In genomic region chr1:7985851-7986612, GRCh38 we compare ENCODE assay signal across 27 cellular contexts. TPM values are rescaled to one million over a fixed set of nuclear protein-coding genes. Genes with fewer than 3 reads are reported as not detected.
A peak's percentile ranks its signal among the peaks of the same experiment; 100 is the strongest.
DNase-seq lines count a peak whose midpoint lies in the region; ATAC-seq, FAIRE-seq and TF ChIP-seq lines count a peak whose summit lies in the region.
"Had no signal": no experiment of that assay in that cellular context is flagged by ENCODE, and none has a peak within 500 bp of the region (broad histone marks: within the 10 kb centered on the region; RNA-seq: fewer than 3 reads in every experiment).

No MANE protein-coding gene starts in this region.

- no peak overlapping the region for H3K4ac ChIP-seq in H1 (replicated peaks; ENCODE audit: insufficient read length, low read depth, low read length)

- no peaks in the 10 kb centered on the region for H3K27me3 Mint-ChIP-seq in activated naive CD4-positive, alpha-beta T cell treated with anti-CD3 and anti-CD28 coated beads, Interleukin-2, amount 10 ng/mL, durations not matched to agents 7 days and 5 days
- H3K27me3 Mint-ChIP-seq: activated naive CD4-positive, alpha-beta T cell treated with anti-CD3 and anti-CD28 coated beads, Interleukin-2, amount 50 U/mL, for 24 hours had no signal

- H3K4me3 ChIP-seq in Panc1 (ENCODE audit: low read depth in 2 of 2, low read length in 2 of 2) (no peak overlapping the region), H1 (ENCODE audit: extremely low read depth in 1 of 4, insufficient read depth in 2 of 4, low read depth in 3 of 4, low read length in 4 of 4) (no peak overlapping the region), psoas muscle (no peak overlapping the region)
- no peak overlapping the region for H3K4me3 ChIP-seq in effector memory CD4-positive, alpha-beta T cell (ENCODE audit: insufficient read depth, low read depth, low read length, poor library complexity, severe bottlenecking)
- H3K4me3 ChIP-seq: BLaER1, ovary, right atrium auricular region, thoracic aorta had no signal

- H4K20me1 ChIP-seq in H1 (replicated peaks in 1 of 2; ENCODE audit: control insufficient read depth in 1 of 2, insufficient read depth in 2 of 2, low read length in 2 of 2) = peaks cover 0 to 6% of the 10 kb centered on the region in 2 experiments

- FAIRE-seq in H1 (lab: Jason Lieb, UNC) = no peak
- FAIRE-seq: GM12892 had no signal

- H3K23ac ChIP-seq in H1 (ENCODE audit: insufficient read length) = no peak overlapping the region

- H3K27me3 ChIP-seq in Panc1 (ENCODE audit: control insufficient read depth, insufficient read depth, low read length) (no peaks in the 10 kb centered on the region), H1 (replicated peaks in 1 of 4; ENCODE audit: control insufficient read depth in 3 of 4, extremely low read depth in 1 of 4, insufficient read depth in 3 of 4, low read length in 3 of 4) (no peaks in the 10 kb centered on the region), psoas muscle (ENCODE audit: insufficient read depth in 3 of 3, low read length in 2 of 3) (no peaks in the 10 kb centered on the region)
- no peaks in the 10 kb centered on the region for H3K27me3 ChIP-seq in effector memory CD4-positive, alpha-beta T cell (replicated peaks; ENCODE audit: control insufficient read depth, insufficient read depth, low read length, poor library complexity, severe bottlenecking)
- H3K27me3 ChIP-seq: BLaER1, ovary, right atrium auricular region had no signal

- no TSS peak for BruUV-seq in Panc1 (replicated peaks; lab: Mats Ljungman, UMichigan)

- H3K18ac ChIP-seq in H1 (ENCODE audit: extremely low read depth, low read length) = no peak overlapping the region

- H3K36me3 ChIP-seq in Panc1 (ENCODE audit: control insufficient read depth, insufficient read depth, low read length) = peaks cover 19% of the 10 kb centered on the region
- H3K36me3 ChIP-seq in H1 (ENCODE audit: control insufficient read depth in 2 of 4, insufficient read depth in 4 of 4, low read length in 3 of 4) = peaks cover 13 to 50% (median 29%) of the 10 kb centered on the region in 4 experiments
- peaks cover 4 to 53% of the 10 kb centered on the region in 2 donors for H3K36me3 ChIP-seq in psoas muscle (ENCODE audit: insufficient read depth in 1 of 2, low read depth in 1 of 2)
- peaks cover 42% of the 10 kb centered on the region for H3K36me3 ChIP-seq in effector memory CD4-positive, alpha-beta T cell (ENCODE audit: control insufficient read depth, insufficient read depth, low read length)
- H3K36me3 ChIP-seq: ovary had no signal

- TF ChIP-seq EP300 in H1 (IDR thresholded peaks at IDR 0.05; ENCODE audit: borderline replicate concordance in 1 of 2, low read depth in 2 of 2, low read length in 2 of 2) = no peak

- no peak overlapping the region for H2BK120ac ChIP-seq in H1 (replicated peaks; ENCODE audit: low read depth, low read length)

- intact Hi-C loops in Panc1 (cut with micrococcal nuclease; ENCODE audit: unreplicated experiment) = no loop called here
- intact Hi-C loops in psoas muscle (cut with DNase I) = no loop called here

- H3K27ac ChIP-seq in Panc1 (ENCODE audit: low read length) (peak overlapping the region; percentile 51), H1 (ENCODE audit: low read depth, low read length) (no peak overlapping the region), psoas muscle (peak overlapping the region; percentile 55)
- no peak overlapping the region for H3K27ac ChIP-seq in effector memory CD4-positive, alpha-beta T cell (ENCODE audit: insufficient read depth, low read length, poor library complexity, severe bottlenecking)
- H3K27ac ChIP-seq: BLaER1, right atrium auricular region, thoracic aorta had no signal

- H3K23me2 ChIP-seq in H1 (ENCODE audit: low read depth, low read length) = peaks cover 7% of the 10 kb centered on the region; the same call in 1 of the 2 replicates

- no peak overlapping the region for H2AK5ac ChIP-seq in H1 (ENCODE audit: low read depth, low read length)

- POLR2A ChIA-PET in Panc1 (lab: Charles Lee) (interaction anchor here (0.6 to 0.7 kb wide), 3 partner anchors 135 to 216 kb away, joined by 3 read pairs; no protein-coding TSS in a partner anchor), H1 (lab: Charles Lee; ENCODE audit: partially characterized antibody) (interaction anchor here (1.3 to 1.4 kb wide), 3 partner anchors 13 to 26 kb away, joined by 3 to 4 read pairs (median 4); no protein-coding TSS in a partner anchor)

- no peak overlapping the region for H3K14ac ChIP-seq in H1 (ENCODE audit: insufficient read length)

- H2BK15ac ChIP-seq in H1 (ENCODE audit: low read length) = no peak overlapping the region

- 89% methylated on average over 15 of the region's 15 CpGs; no CpG with 5 or more reads in 1 of the 2 experiments for WGBS in H1 (ENCODE audit: extremely low coverage in 1 of 2, insufficient coverage in 1 of 2, insufficient read length in 1 of 2, insufficient replicate concordance in 2 of 2, low coverage in 1 of 2, low lambda C conversion rate in 2 of 2, missing lambda C conversion rate in 1 of 2), 2 experiments
- WGBS in psoas muscle, 3 donors = 50 to 65% (median 53%) methylated on average over 15 of the region's 15 CpGs

- peaks cover 38% of the 10 kb centered on the region for H3K36me3 Mint-ChIP-seq in activated naive CD4-positive, alpha-beta T cell treated with anti-CD3 and anti-CD28 coated beads, Interleukin-2, amount 10 ng/mL, durations not matched to agents 7 days and 5 days

- no peak overlapping the region for H2BK5ac ChIP-seq in H1 (ENCODE audit: low read depth, low read length)

- peaks cover 4% of the 10 kb centered on the region for H3K4me1 Mint-ChIP-seq in activated naive CD4-positive, alpha-beta T cell treated with anti-CD3 and anti-CD28 coated beads, Interleukin-2, amount 10 ng/mL, durations not matched to agents 7 days and 5 days

- no peak overlapping the region for H4K5ac ChIP-seq in H1 (ENCODE audit: insufficient read length, low read depth, low read length)

- no peak overlapping the region for H3K4me3 Mint-ChIP-seq in activated naive CD4-positive, alpha-beta T cell treated with anti-CD3 and anti-CD28 coated beads, Interleukin-2, amount 10 ng/mL, durations not matched to agents 7 days and 5 days
- H3K4me3 Mint-ChIP-seq: activated naive CD4-positive, alpha-beta T cell treated with anti-CD3 and anti-CD28 coated beads, Interleukin-2, amount 50 U/mL, for 24 hours had no signal

- peak overlapping the region; percentile 39 for H3K27ac Mint-ChIP-seq in activated naive CD4-positive, alpha-beta T cell treated with anti-CD3 and anti-CD28 coated beads, Interleukin-2, amount 10 ng/mL, durations not matched to agents 7 days and 5 days

- H2BK12ac ChIP-seq in H1 (ENCODE audit: low read depth, low read length) = no peak overlapping the region

- no peaks in the 10 kb centered on the region for H3K79me2 ChIP-seq in H1 (ENCODE audit: control insufficient read depth in 1 of 2, insufficient read depth in 2 of 2, low read length in 2 of 2)

- H3K9me3 ChIP-seq in Panc1 (ENCODE audit: control insufficient read depth, insufficient read depth, low read depth, low read length) (no peaks in the 10 kb centered on the region), H1 (ENCODE audit: insufficient read depth in 2 of 2, low read depth in 1 of 2, low read length in 1 of 2) (no peaks in the 10 kb centered on the region), psoas muscle (no peaks in the 10 kb centered on the region)
- no peaks in the 10 kb centered on the region for H3K9me3 ChIP-seq in effector memory CD4-positive, alpha-beta T cell (ENCODE audit: control insufficient read depth, low read length)
- H3K9me3 ChIP-seq: BLaER1, Caco-2, ovary, right atrium auricular region, thoracic aorta had no signal

- no peak overlapping the region for H3K56ac ChIP-seq in H1 (replicated peaks; ENCODE audit: insufficient read length, low read depth, low read length)

- no peak overlapping the region for H4K8ac ChIP-seq in H1 (ENCODE audit: extremely low read depth, insufficient read depth, low read length)

- no peak overlapping the region for H4K91ac ChIP-seq in H1 (replicated peaks; ENCODE audit: insufficient read length, low read length)

- no peak for DNase-seq in activated naive CD4-positive, alpha-beta T cell treated with anti-CD3 and anti-CD28 coated beads, Interleukin-2, amount 10 ng/mL, durations not matched to agents 7 days and 5 days
- no peak for DNase-seq in activated naive CD4-positive, alpha-beta T cell (lab: John Stamatoyannopoulos, UW)
- DNase-seq in Panc1 (ENCODE audit: low read depth, low spot score) (no peak), H1 (ENCODE audit: low read depth in 1 of 2, low spot score in 2 of 2) (no peak), psoas muscle (no peak)
- no peak for DNase-seq in stimulated activated naive CD4-positive, alpha-beta T cell (lab: John Stamatoyannopoulos, UW)
- no peak for DNase-seq in effector memory CD4-positive, alpha-beta T cell
- DNase-seq: activated CD4-positive, CD25-positive, alpha-beta regulatory T cell; activated T-cell treated with anti-CD3 and anti-CD28 coated beads, Interleukin-2, amount 50 U/mL, for 48 hours; Caco-2; DND-41; foreskin fibroblast; NCI-H1417 treated with DMSO at 0.1 percent for 48 hours; NCI-H2081 treated with DMSO at 0.1 percent for 48 hours; NCI-H446; ovary; stimulated activated CD4-positive, alpha-beta T cell treated with anti-CD3 and anti-CD28 coated beads, Interleukin-4, amount 100 ng/mL, for 1 hour; stimulated activated naive CD4-positive, alpha-beta T cell treated with Interleukin-2 at 50 U/mL for 16 hours had no signal

- no peak for TF ChIP-seq POLR2A in H1 (IDR thresholded peaks at IDR 0.05; ENCODE audit: control extremely low read depth in 1 of 2, low read depth in 2 of 2, low read length in 2 of 2)

- H3K4me2 ChIP-seq in H1 (ENCODE audit: insufficient read depth in 1 of 2, low read depth in 2 of 2, low read length in 2 of 2) = no peak overlapping the region
- H3K4me2 ChIP-seq: BLaER1 had no signal

- no peak overlapping the region for H2AFZ ChIP-seq in H1 (ENCODE audit: low read length)

- in situ Hi-C loops in Panc1 (cut with HindIII; ENCODE audit: low pct_unique_long_range_greater_than_20kb, low sequenced_read_pairs) = no loop called here

- no peak overlapping the region for H2BK20ac ChIP-seq in H1 (ENCODE audit: low read length)

- H3K79me1 ChIP-seq in H1 (ENCODE audit: low read depth, low read length) = peaks cover 8% of the 10 kb centered on the region; the same call in 1 of the 2 replicates

- no peak overlapping the region for H3K9ac ChIP-seq in H1 (replicated peaks in 1 of 4; ENCODE audit: extremely low read depth in 1 of 4, low read depth in 3 of 4, low read length in 3 of 4)
- H3K9ac ChIP-seq: BLaER1 had no signal

- ATAC-seq in Panc1 (no peak), psoas muscle (peak; percentile 20 to 72 (median 44)), GM19467 (IDR thresholded peaks at IDR 0.05; ENCODE audit: unreplicated experiment) (no peak)
- ATAC-seq: Right ventricle myocardium inferior had no signal

- H3K4me1 ChIP-seq in Panc1 (ENCODE audit: control insufficient read depth, insufficient read depth, low read length) (peaks cover 16% of the 10 kb centered on the region), H1 (replicated peaks in 1 of 4; ENCODE audit: control insufficient read depth in 3 of 4, insufficient read depth in 4 of 4, low read length in 3 of 4) (peaks cover 0 to 3% (median 1%) of the 10 kb centered on the region in 4 experiments; a peak in 1 of 7 replicates), psoas muscle (peaks cover 15% of the 10 kb centered on the region)
- H3K4me1 ChIP-seq in effector memory CD4-positive, alpha-beta T cell (ENCODE audit: control insufficient read depth, insufficient read depth, low read length, poor library complexity, severe bottlenecking) = peaks cover 3% of the 10 kb centered on the region

- TF ChIP-seq CTCF in Panc1 (IDR thresholded peaks at IDR 0.05) = no peak
- no peak for TF ChIP-seq CTCF in H1 (IDR thresholded peaks at IDR 0.05; ENCODE audit: control extremely low read depth in 1 of 3, insufficient read depth in 1 of 3, low read depth in 1 of 3, low read length in 3 of 3)
- no peak for TF ChIP-seq CTCF in psoas muscle (IDR thresholded peaks at IDR 0.05)

- H3K9me3 Mint-ChIP-seq in activated naive CD4-positive, alpha-beta T cell treated with anti-CD3 and anti-CD28 coated beads, Interleukin-2, amount 10 ng/mL, durations not matched to agents 7 days and 5 days = no peaks in the 10 kb centered on the region
- H3K9me3 Mint-ChIP-seq: activated naive CD4-positive, alpha-beta T cell treated with anti-CD3 and anti-CD28 coated beads, Interleukin-2, amount 50 U/mL, for 24 hours had no signal

- TF ChIP-seq RAD21 in H1 (IDR thresholded peaks at IDR 0.05 in 1 of 2, conservative IDR thresholded peaks at IDR 0.05 in 1 of 2; ENCODE audit: low read depth in 2 of 2, low read length in 2 of 2) = no peak

- CTCF ChIA-PET in activated naive CD4-positive, alpha-beta T cell treated with anti-CD3 and anti-CD28 coated beads, Interleukin-2, amount 10 ng/mL, durations not matched to agents 7 days and 5 days (lab: Charles Lee) = no interaction called here
- CTCF ChIA-PET in Panc1 (lab: Charles Lee) = no interaction called here
- CTCF ChIA-PET in H1 (lab: Charles Lee; ENCODE audit: partially characterized antibody) = interaction anchor here (2.6 to 16.4 kb wide), 3 partner anchors 11 to 326 kb away, joined by 13 to 249 read pairs (median 100); no protein-coding TSS in a partner anchor

RNA-seq across cellular contexts. Expression of gene PARK7, which starts 24.5 kb away (rescaled TPM):
- total RNA-seq in Panc1 (2021; ENCODE audit: unreplicated experiment) (448 TPM), psoas muscle (100 to 1,000 TPM; 389 to 467 (median 417) TPM)
- polyA plus RNA-seq in Panc1 (2012; ENCODE audit: insufficient read length) = 436 TPM
- total RNA-seq in H1 (2021; fragmentation: NEBNext Ultra II Directional; extraction: Animal tissue kit (Norgen Biotek cat#: 25700)) = 377 and 383 TPM in 2 replicates
- polyA plus RNA-seq in H1 (2011; rRNA removed) (146 and 206 TPM in 2 replicates), psoas muscle (100 to 1,000 TPM; 430 to 441 (median 432) TPM)
- polyA plus RNA-seq in H1 (2011; cell fraction: cytosol; rRNA removed) = 309 TPM
- 64.1 TPM for polyA plus RNA-seq in H1 (2011; cell fraction: nucleus; rRNA removed)
- polyA plus RNA-seq in H1 (2012, experiment 1 of 2) = 445 to 532 TPM (median 477 TPM) in 4 replicates
- 132 TPM for polyA plus RNA-seq in H1 (2012, experiment 2 of 2)
- 265 TPM for polyA plus RNA-seq in H1 (2013, experiment 1 of 2)
- polyA plus RNA-seq in H1 (2013, experiment 2 of 2) = 265 TPM
- 67.8 and 86.5 TPM in 2 replicates for polyA minus RNA-seq in H1 (2011; rRNA and poly(A)+ RNA removed)
- polyA minus RNA-seq in H1 (2011; cell fraction: cytosol; rRNA and poly(A)+ RNA removed) = 67.4 TPM
- polyA minus RNA-seq in H1 (2011; cell fraction: nucleus; rRNA and poly(A)+ RNA removed) = 45.1 TPM

RNA-seq across cellular contexts. Expression of gene ERRFI1, which starts 40.1 kb away (rescaled TPM):
- 299 TPM for total RNA-seq in Panc1 (2021; ENCODE audit: unreplicated experiment)
- polyA plus RNA-seq in Panc1 (2012; ENCODE audit: insufficient read length) = 276 TPM
- 46.1 TPM in 2 replicates for total RNA-seq in H1 (2021; fragmentation: NEBNext Ultra II Directional; extraction: Animal tissue kit (Norgen Biotek cat#: 25700))
- 18.2 and 23.4 TPM in 2 replicates for polyA plus RNA-seq in H1 (2011; rRNA removed)
- 20.6 TPM for polyA plus RNA-seq in H1 (2011; cell fraction: cytosol; rRNA removed)
- 12.9 TPM for polyA plus RNA-seq in H1 (2011; cell fraction: nucleus; rRNA removed)
- polyA plus RNA-seq in H1 (2012, experiment 1 of 2) = 18.2 to 29.2 TPM (median 23.7 TPM) in 4 replicates
- polyA plus RNA-seq in H1 (2012, experiment 2 of 2) = 6.5 TPM
- 43.2 TPM for polyA plus RNA-seq in H1 (2013, experiment 1 of 2)
- polyA plus RNA-seq in H1 (2013, experiment 2 of 2) = 43.3 TPM
- 17.3 and 18.7 TPM in 2 replicates for polyA minus RNA-seq in H1 (2011; rRNA and poly(A)+ RNA removed)
- polyA minus RNA-seq in H1 (2011; cell fraction: cytosol; rRNA and poly(A)+ RNA removed) = 9.9 TPM
- 16.3 TPM for polyA minus RNA-seq in H1 (2011; cell fraction: nucleus; rRNA and poly(A)+ RNA removed)
- total RNA-seq in psoas muscle = 10 to 100 TPM; 23.2 to 76.2 (median 58.7) TPM
- polyA plus RNA-seq in psoas muscle = 10 to 100 TPM; 55.4 to 99.9 (median 94.9) TPM
- total RNA-seq: OCI-LY7 had no signal

RNA-seq across cellular contexts. Expression of gene TNFRSF9, which starts 45.4 kb away (rescaled TPM):
- 0.23 TPM for total RNA-seq in Panc1 (2021; ENCODE audit: unreplicated experiment)
- 0.35 TPM for polyA plus RNA-seq in Panc1 (2012; ENCODE audit: insufficient read length)
- not detected in 2 replicates for total RNA-seq in H1 (2021; fragmentation: NEBNext Ultra II Directional; extraction: Animal tissue kit (Norgen Biotek cat#: 25700))
- polyA plus RNA-seq in H1 (2011; rRNA removed) = not detected in 2 replicates
- not detected for polyA plus RNA-seq in H1 (2011; cell fraction: cytosol; rRNA removed)
- polyA plus RNA-seq in H1 (2011; cell fraction: nucleus; rRNA removed) = not detected
- 0.03 TPM in 1 of 4 replicates, not detected in the others for polyA plus RNA-seq in H1 (2012, experiment 1 of 2)
- polyA plus RNA-seq in H1 (2012, experiment 2 of 2) = not detected
- polyA plus RNA-seq in H1 (2013, experiment 1 of 2) = not detected
- polyA plus RNA-seq in H1 (2013, experiment 2 of 2) = 0.02 TPM
- polyA minus RNA-seq in H1 (2011; rRNA and poly(A)+ RNA removed) = not detected in 2 replicates
- polyA minus RNA-seq in H1 (2011; cell fraction: cytosol; rRNA and poly(A)+ RNA removed) = not detected
- polyA minus RNA-seq in H1 (2011; cell fraction: nucleus; rRNA and poly(A)+ RNA removed) = not detected
- total RNA-seq in psoas muscle = under 1 TPM in 1 of 4 donors, not detected in 3; 0.12 TPM
- polyA plus RNA-seq in psoas muscle = under 1 TPM in 2 of 3 donors, not detected in 1; 0.01 TPM
- total RNA-seq: mesenteric fat pad, OCI-LY7, right atrium auricular region, Right ventricle myocardium inferior, thoracic aorta had no signal

Comparison
In these comparisons a context has a peak if more than half of its experiments do, and no peak if none do; other contexts are left out.
1. ATAC-seq: peak in psoas muscle (4 of 4); none in Panc1 (single experiment) and GM19467 (single experiment).
2. H3K27ac ChIP-seq: peak in Panc1 (single experiment) and psoas muscle (single experiment); none in H1 (single experiment) and effector memory CD4-positive, alpha-beta T cell (single experiment).